8 cellular contexts compared by ENCODE assay signal in the genomic region with DNA sequence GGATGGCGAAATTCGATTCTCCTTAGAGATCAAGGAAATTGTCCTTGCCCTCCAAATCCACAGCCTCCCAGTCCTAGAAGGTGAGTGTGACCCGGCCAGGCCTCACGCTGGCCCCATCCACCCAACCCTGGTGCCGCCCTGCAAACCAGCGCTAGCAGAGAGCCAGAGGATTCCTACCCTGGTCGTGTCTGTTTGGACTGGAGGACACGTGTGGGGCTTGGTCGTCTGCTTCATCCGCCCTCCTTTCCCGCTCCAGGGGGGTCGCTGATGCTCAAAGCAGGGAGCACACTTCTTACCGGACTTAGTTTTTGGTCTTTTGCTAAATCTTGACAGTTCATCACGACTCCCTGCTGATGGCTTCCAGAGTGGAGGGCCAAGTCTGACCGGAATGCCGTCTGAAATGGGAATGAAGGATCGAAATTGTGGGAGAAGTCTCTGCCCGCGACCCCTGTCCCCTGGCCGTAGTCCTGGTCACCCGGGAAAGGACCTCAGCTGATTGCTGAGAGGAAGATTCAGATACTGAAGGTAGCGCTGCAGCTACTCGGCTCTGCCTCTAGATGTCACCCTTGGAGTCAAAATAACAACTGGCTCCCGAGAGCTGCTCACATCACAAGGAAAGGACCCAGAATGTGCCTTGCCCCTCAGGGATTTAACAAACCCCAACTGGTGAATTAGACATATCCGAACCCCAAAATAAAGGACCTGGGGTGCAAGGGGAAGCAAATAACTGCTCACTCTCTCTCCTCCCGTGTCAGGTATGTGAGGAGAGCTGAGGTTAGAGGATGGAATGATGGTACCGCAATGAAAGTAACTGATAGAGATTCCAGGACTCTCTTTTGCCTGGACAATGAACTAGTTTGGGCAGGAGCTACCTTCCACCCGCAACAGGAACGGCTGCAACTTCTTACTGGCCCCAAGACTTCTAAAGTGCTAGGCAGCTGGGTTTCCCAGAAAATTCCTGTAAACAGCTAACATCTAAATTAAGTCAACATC. TPM values are rescaled to one million over a fixed set of nuclear protein-coding genes. Genes with fewer than 3 reads are reported as not detected.
DNase-seq lines count a peak whose midpoint lies in the region; ATAC-seq and TF ChIP-seq lines count a peak whose summit lies in the region.

No MANE protein-coding gene starts in this region.

- peak in 2 of 3 donors; percentile 34 to 49 for DNase-seq in CD4-positive, CD25-positive, alpha-beta regulatory T cell
- DNase-seq in NCI-H2171 (lab: John Stamatoyannopoulos, UW) (peak; percentile 67), memory B cell (ENCODE audit: low spot score in 2 of 2) (peak; percentile 26 to 46), thoracic aorta (ENCODE audit: low spot score) (no peak)
- peak; percentile 58 for DNase-seq in activated CD4-positive, alpha-beta T cell treated with anti-CD3 and anti-CD28 coated beads for 36 hours
- peak; percentile 24 for DNase-seq in effector CD4-positive, alpha-beta T cell

- H3K4me1 ChIP-seq in CD4-positive, CD25-positive, alpha-beta regulatory T cell (ENCODE audit: control insufficient read depth, insufficient read depth, low read length, poor library complexity, severe bottlenecking), result no peaks in the 10 kb centered on the region
- H3K4me1 ChIP-seq in thoracic aorta (ENCODE audit: control insufficient read depth in 1 of 2, low read depth in 2 of 2), result no peaks in the 10 kb centered on the region

- H3K36me3 Mint-ChIP-seq in CD4-positive, CD25-positive, alpha-beta regulatory T cell, result no peaks in the 10 kb centered on the region
- no peaks in the 10 kb centered on the region for H3K36me3 Mint-ChIP-seq in activated CD4-positive, alpha-beta T cell treated with anti-CD3 and anti-CD28 coated beads for 36 hours (ENCODE audit: low read depth)
- H3K36me3 Mint-ChIP-seq in memory B cell, result no peaks in the 10 kb centered on the region

- H3K27ac ChIP-seq in CD4-positive, CD25-positive, alpha-beta regulatory T cell (ENCODE audit: insufficient read depth, low read length, poor library complexity, severe bottlenecking), result no peak overlapping the region
- H3K27ac ChIP-seq in thoracic aorta, result no peak overlapping the region

- no peaks in the 10 kb centered on the region for H3K36me3 ChIP-seq in CD4-positive, CD25-positive, alpha-beta regulatory T cell (ENCODE audit: control insufficient read depth, insufficient read depth, low read length)
- no peaks in the 10 kb centered on the region for H3K36me3 ChIP-seq in thoracic aorta

- intact Hi-C loops in activated CD4-positive, alpha-beta T cell treated with anti-CD3 and anti-CD28 coated beads for 36 hours (cut with DNase I, micrococcal nuclease), result loop anchor here (1.0 to 5.0 kb wide), 5 partner anchors 35 to 687 kb away; no protein-coding TSS in a partner anchor

- peak; percentile 59 for TF ChIP-seq CTCF in thoracic aorta (IDR thresholded peaks at IDR 0.05)

- CTCF ChIA-PET in activated CD4-positive, alpha-beta T cell treated with anti-CD3 and anti-CD28 coated beads for 36 hours (lab: Charles Lee), result interaction anchor here (0.7 to 3.0 kb wide), 28 partner anchors 9 to 690 kb away, joined by 3 to 27 read pairs (median 4); no protein-coding TSS in a partner anchor

- peaks cover 11% of the 10 kb centered on the region for H3K27me3 ChIP-seq in CD4-positive, CD25-positive, alpha-beta regulatory T cell (ENCODE audit: control insufficient read depth, insufficient read depth, low read length)
- H3K27me3 ChIP-seq in thoracic aorta (replicated peaks; ENCODE audit: insufficient read depth), result no peaks in the 10 kb centered on the region

- H3K27me3 Mint-ChIP-seq in CD4-positive, CD25-positive, alpha-beta regulatory T cell, result peaks cover 38% of the 10 kb centered on the region
- peaks cover 21% of the 10 kb centered on the region for H3K27me3 Mint-ChIP-seq in activated CD4-positive, alpha-beta T cell treated with anti-CD3 and anti-CD28 coated beads for 36 hours
- peaks cover 2% of the 10 kb centered on the region for H3K27me3 Mint-ChIP-seq in memory B cell

- H3K9me3 ChIP-seq in CD4-positive, CD25-positive, alpha-beta regulatory T cell (ENCODE audit: control insufficient read depth in 2 of 2, low read length in 2 of 2), result no peaks in the 10 kb centered on the region
- no peaks in the 10 kb centered on the region for H3K9me3 ChIP-seq in thoracic aorta

- POLR2A ChIA-PET in activated CD4-positive, alpha-beta T cell treated with anti-CD3 and anti-CD28 coated beads for 36 hours (lab: Charles Lee), result no interaction called here

- no peak overlapping the region for H3K27ac Mint-ChIP-seq in CD4-positive, CD25-positive, alpha-beta regulatory T cell
- H3K27ac Mint-ChIP-seq in activated CD4-positive, alpha-beta T cell treated with anti-CD3 and anti-CD28 coated beads for 36 hours, result no peak overlapping the region
- H3K27ac Mint-ChIP-seq in memory B cell, result no peak overlapping the region

- peaks cover 0 to 4% (median 0%) of the 10 kb centered on the region in 4 donors for H3K4me1 Mint-ChIP-seq in CD4-positive, CD25-positive, alpha-beta regulatory T cell
- H3K4me1 Mint-ChIP-seq in activated CD4-positive, alpha-beta T cell treated with anti-CD3 and anti-CD28 coated beads for 36 hours, result peaks cover 4% of the 10 kb centered on the region
- H3K4me1 Mint-ChIP-seq in memory B cell, result no peaks in the 10 kb centered on the region

- no peak overlapping the region for H3K4me3 Mint-ChIP-seq in CD4-positive, CD25-positive, alpha-beta regulatory T cell
- no peak overlapping the region for H3K4me3 Mint-ChIP-seq in activated CD4-positive, alpha-beta T cell treated with anti-CD3 and anti-CD28 coated beads for 36 hours
- H3K4me3 Mint-ChIP-seq in memory B cell, result no peak overlapping the region

- no peak overlapping the region for H3K4me3 ChIP-seq in CD4-positive, CD25-positive, alpha-beta regulatory T cell (ENCODE audit: low read depth, low read length)
- no peak overlapping the region for H3K4me3 ChIP-seq in thoracic aorta

- H3K9me3 Mint-ChIP-seq in CD4-positive, CD25-positive, alpha-beta regulatory T cell, result no peaks in the 10 kb centered on the region
- no peaks in the 10 kb centered on the region for H3K9me3 Mint-ChIP-seq in activated CD4-positive, alpha-beta T cell treated with anti-CD3 and anti-CD28 coated beads for 36 hours (ENCODE audit: low read depth)
- H3K9me3 Mint-ChIP-seq in memory B cell, result no peaks in the 10 kb centered on the region

- peak; percentile 68 to 71 for ATAC-seq in CD4-positive, CD25-positive, alpha-beta regulatory T cell (ENCODE audit: low read depth in 2 of 2)
- peak; percentile 92 for ATAC-seq in GM18907 (IDR thresholded peaks at IDR 0.05; ENCODE audit: unreplicated experiment)
- peak; percentile 89 for ATAC-seq in HG03103 (IDR thresholded peaks at IDR 0.05; ENCODE audit: low read depth, unreplicated experiment)
- ATAC-seq in activated CD4-positive, alpha-beta T cell treated with anti-CD3 and anti-CD28 coated beads for 36 hours, result peak; percentile 75
- peak; percentile 69 for ATAC-seq in memory B cell (ENCODE audit: low read depth)
- ATAC-seq in thoracic aorta (ENCODE audit: insufficient number of reproducible peaks, low FRiP score, low read depth), result no peak

RNA-seq across cellular contexts. Expression of a gene that starts 23.5 kb away (rescaled TPM):
- 16.7 TPM for total RNA-seq in CD4-positive, CD25-positive, alpha-beta regulatory T cell
- 10 to 100 TPM; 19.4 to 30.0 (median 29.1) TPM for polyA plus RNA-seq in CD4-positive, CD25-positive, alpha-beta regulatory T cell
- 10 to 100 TPM; 23.5 to 25.1 TPM for total RNA-seq in activated CD4-positive, alpha-beta T cell treated with anti-CD3 and anti-CD28 coated beads for 36 hours
- total RNA-seq in thoracic aorta, result 10 to 100 TPM; 13.8 to 14.8 TPM
